ENCODE assay signal across 12 cellular contexts in the genomic region with DNA sequence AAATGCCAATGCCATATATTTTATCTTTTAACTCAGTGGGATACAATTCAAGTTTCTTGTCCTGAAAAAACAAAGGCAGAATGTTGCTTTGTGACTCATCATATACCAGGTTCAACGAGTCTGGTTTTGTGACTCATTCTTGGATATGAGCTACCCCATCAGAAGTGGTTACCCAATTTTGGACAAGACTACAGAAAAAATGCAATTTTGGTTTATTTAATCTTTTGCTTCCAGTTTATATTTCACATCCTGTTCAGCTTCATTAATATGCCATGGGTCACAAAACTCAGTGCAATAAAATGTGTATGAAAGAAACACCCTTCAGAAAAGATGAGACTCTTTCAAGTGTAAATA.
DNase-seq lines count a peak whose midpoint lies in the region; ATAC-seq, FAIRE-seq and TF ChIP-seq lines count a peak whose summit lies in the region.
"Had no signal": no experiment of that assay in that cellular context is flagged by ENCODE, and none has a peak within 500 bp of the region (broad histone marks: within the 10 kb centered on the region; RNA-seq: fewer than 3 reads in every experiment).

No MANE protein-coding gene starts in this region.

- H3K4me3 ChIP-seq in AG09309 (ENCODE audit: control insufficient read depth, low read depth, low read length) = no peak overlapping the region

- DNase-seq in AG09309 (ENCODE audit: low read depth) = peak; percentile 93
- DNase-seq in HTR-8/SVneo (ENCODE audit: insufficient read length, low spot score) = peak; percentile 72
- peak; percentile 88 for DNase-seq in astrocyte of the hippocampus (ENCODE audit: low read depth, low spot score)
- peak; percentile 84 for DNase-seq in kidney tubule cell (ENCODE audit: low spot score)
- no peak for DNase-seq in NCI-H345 treated with DMSO at 0.1 percent for 48 hours (lab: John Stamatoyannopoulos, UW; ENCODE audit: unreplicated experiment)
- no peak for DNase-seq in activated CD4-positive, CD25-positive, alpha-beta regulatory T cell treated with anti-CD3 and anti-CD28 coated beads, Interleukin-2, amount 50 U/mL, for 72 hours
- DNase-seq: activated CD4-positive, alpha-beta T cell treated with anti-CD3 and anti-CD28 coated beads, Interleukin-2, amount 10 ng/mL, durations not matched to agents 7 days and 5 days; DND-41; NCI-H748 treated with DMSO at 0.1 percent for 48 hours; stimulated activated CD4-positive, alpha-beta T cell treated with anti-CD3 and anti-CD28 coated beads, Interleukin-2, amount 100 ng/mL, for 24 hours had no signal

- ATAC-seq in HG02623 (IDR thresholded peaks at IDR 0.05; ENCODE audit: unreplicated experiment) (no peak), HG03378 (IDR thresholded peaks at IDR 0.05; ENCODE audit: unreplicated experiment) (no peak)

- no peak for TF ChIP-seq CTCF in AG09309 (IDR thresholded peaks at IDR 0.05; ENCODE audit: control insufficient read depth, insufficient read depth, low read depth, low read length, missing control alignments)

- FAIRE-seq in HTR-8/SVneo (lab: Jason Lieb, UNC) = no peak

Comparison
In these comparisons a context has a peak if more than half of its experiments do, and no peak if none do; other contexts are left out.
1. DNase-seq: peak in AG09309 (single experiment), HTR-8/SVneo (single experiment), astrocyte of the hippocampus (single experiment) and kidney tubule cell (single experiment); none in NCI-H345 treated with DMSO at 0.1 percent for 48 hours (single experiment) and activated CD4-positive, CD25-positive, alpha-beta regulatory T cell treated with anti-CD3 and anti-CD28 coated beads, Interleukin-2, amount 50 U/mL, for 72 hours (single experiment).